32 cellular contexts compared by ENCODE assay signal in the genomic region with DNA sequence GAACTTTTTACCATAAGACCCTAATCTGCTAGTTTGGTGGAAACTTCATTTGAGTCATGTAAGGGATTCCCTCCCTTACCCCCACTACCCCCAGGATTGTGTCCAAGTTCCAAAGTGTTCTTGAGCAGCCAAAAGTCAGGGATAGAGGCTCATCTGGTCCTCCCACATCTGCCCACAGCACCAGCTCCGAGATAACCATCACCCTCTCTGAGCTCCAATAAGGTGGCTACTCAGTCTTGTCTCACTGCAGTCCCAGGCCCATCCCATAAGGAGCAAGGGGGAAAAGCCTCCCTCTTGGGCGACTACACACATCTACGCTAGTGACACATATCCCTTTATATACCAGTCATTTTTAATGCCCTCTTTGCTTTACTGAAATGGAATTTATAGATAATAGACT.
"Had no signal": no experiment of that assay in that cellular context is flagged by ENCODE, and none has a peak within 500 bp of the region (broad histone marks: within the 10 kb centered on the region; RNA-seq: fewer than 3 reads in every experiment).

No MANE protein-coding gene starts in this region.

- H3K9me3 ChIP-seq: ascending aorta, esophagus squamous epithelium, gastroesophageal sphincter, heart right ventricle had no signal

- H3K4me3 ChIP-seq: ascending aorta, coronary artery, dorsolateral prefrontal cortex, esophagus squamous epithelium, gastroesophageal sphincter, heart right ventricle had no signal

- H3K9me3 Mint-ChIP-seq: activated CD4-positive, alpha-beta memory T cell treated with anti-CD3 and anti-CD28 coated beads for 36 hours; activated CD4-positive, alpha-beta T cell treated with anti-CD3 and anti-CD28 coated beads, Interleukin-2, amount 10 ng/mL, durations not matched to agents 24 days and 14 days; activated naive CD4-positive, alpha-beta T cell treated with anti-CD3 and anti-CD28 coated beads, Interleukin-2, amount 10 ng/mL, durations not matched to agents 7 days and 5 days; activated naive CD4-positive, alpha-beta T cell treated with anti-CD3 and anti-CD28 coated beads, Interleukin-2, amount 50 U/mL, for 72 hours; activated naive CD8-positive, alpha-beta T cell treated with anti-CD3 and anti-CD28 coated beads, Interleukin-2, amount 10 ng/mL, durations not matched to agents 7 days and 5 days; activated T-cell treated with anti-CD3 and anti-CD28 coated beads, Interleukin-2, amount 50 U/mL, for 24 hours; activated T-cell treated with anti-CD3 and anti-CD28 coated beads, Interleukin-2, amount 50 U/mL, for 72 hours; central memory CD8-positive, alpha-beta T cell; dendritic cell treated with granulocyte-macrophage colony-stimulating factor and Interleukin-4, amounts not matched to agents 40 ng/mL and 50 ng/mL, for 4 days; T-helper 2 cell treated with Interferon-gamma antibody and Interleukin-4, amounts not matched to agents 5 μg/mL and 100 μg/mL, for 36 hours had no signal

- H3K36me3 ChIP-seq: ascending aorta, esophagus squamous epithelium, gastroesophageal sphincter, heart right ventricle had no signal

- ATAC-seq: activated CD4-positive, alpha-beta T cell treated with anti-CD3 and anti-CD28 coated beads for 36 hours; activated CD8-positive, alpha-beta memory T cell treated with anti-CD3 and anti-CD28 coated beads, Interleukin-2, amount 10 ng/mL, durations not matched to agents 7 days and 5 days; activated CD8-positive, alpha-beta T cell treated with anti-CD3 and anti-CD28 coated beads, Interleukin-2, amount 10 ng/mL, durations not matched to agents 7 days and 5 days; activated naive CD4-positive, alpha-beta T cell treated with anti-CD3 and anti-CD28 coated beads, Interleukin-2, amount 50 U/mL, for 72 hours; activated T-cell treated with anti-CD3 and anti-CD28 coated beads, Interleukin-2, amount 50 U/mL, for 72 hours; gastroesophageal sphincter; heart right ventricle; T-helper 17 cell had no signal

- H3K4me3 Mint-ChIP-seq: activated CD4-positive, alpha-beta memory T cell treated with anti-CD3 and anti-CD28 coated beads for 36 hours; activated CD4-positive, alpha-beta T cell treated with anti-CD3 and anti-CD28 coated beads for 36 hours; activated CD4-positive, alpha-beta T cell treated with anti-CD3 and anti-CD28 coated beads, Interleukin-2, amount 10 ng/mL, durations not matched to agents 24 days and 14 days; activated CD8-positive, alpha-beta memory T cell treated with anti-CD3 and anti-CD28 coated beads, Interleukin-2, amount 10 ng/mL, durations not matched to agents 7 days and 5 days; activated CD8-positive, alpha-beta T cell treated with anti-CD3 and anti-CD28 coated beads, Interleukin-2, amount 10 ng/mL, durations not matched to agents 7 days and 5 days; activated naive CD4-positive, alpha-beta T cell treated with anti-CD3 and anti-CD28 coated beads, Interleukin-2, amount 10 ng/mL, durations not matched to agents 7 days and 5 days; activated naive CD8-positive, alpha-beta T cell treated with anti-CD3 and anti-CD28 coated beads, Interleukin-2, amount 10 ng/mL, durations not matched to agents 7 days and 5 days; activated T-cell treated with anti-CD3 and anti-CD28 coated beads, Interleukin-2, amount 50 U/mL, for 24 hours; activated T-cell treated with anti-CD3 and anti-CD28 coated beads, Interleukin-2, amount 50 U/mL, for 72 hours; central memory CD8-positive, alpha-beta T cell; dendritic cell treated with granulocyte-macrophage colony-stimulating factor and Interleukin-4, amounts not matched to agents 40 ng/mL and 50 ng/mL, for 4 days; endodermal cell; T-helper 17 cell; T-helper 2 cell treated with Interferon-gamma antibody and Interleukin-4, amounts not matched to agents 5 μg/mL and 100 μg/mL, for 36 hours had no signal

- DNase-seq: activated CD4-positive, alpha-beta memory T cell treated with anti-CD3 and anti-CD28 coated beads for 36 hours; activated CD4-positive, alpha-beta T cell treated with anti-CD3 and anti-CD28 coated beads for 36 hours; activated CD4-positive, alpha-beta T cell treated with anti-CD3 and anti-CD28 coated beads, Interleukin-2, amount 10 ng/mL, durations not matched to agents 24 days and 14 days; activated CD4-positive, CD25-positive, alpha-beta regulatory T cell; activated CD4-positive, CD25-positive, alpha-beta regulatory T cell treated with anti-CD3 and anti-CD28 coated beads, Interleukin-2, amount 50 U/mL, for 72 hours; activated CD8-positive, alpha-beta memory T cell treated with anti-CD3 and anti-CD28 coated beads, Interleukin-2, amount 10 ng/mL, durations not matched to agents 7 days and 5 days; activated CD8-positive, alpha-beta memory T cell treated with anti-CD3 and anti-CD28 coated beads, Interleukin-2, amount 50 U/mL, for 48 hours; activated CD8-positive, alpha-beta T cell treated with anti-CD3 and anti-CD28 coated beads, Interleukin-2, amount 10 ng/mL, durations not matched to agents 7 days and 5 days; activated gamma-delta T cell; activated naive CD4-positive, alpha-beta T cell; activated naive CD4-positive, alpha-beta T cell treated with anti-CD3 and anti-CD28 coated beads, Interleukin-2, amount 10 ng/mL, durations not matched to agents 7 days and 5 days; activated naive CD8-positive, alpha-beta T cell treated with anti-CD3 and anti-CD28 coated beads, Interleukin-2, amount 10 ng/mL, durations not matched to agents 7 days and 5 days; activated T-cell treated with anti-CD3 and anti-CD28 coated beads for 4 hours; activated T-cell treated with anti-CD3 and anti-CD28 coated beads, Interleukin-2, amount 50 U/mL, for 24 hours; activated T-cell treated with anti-CD3 and anti-CD28 coated beads, Interleukin-2, amount 50 U/mL, for 72 hours; dorsolateral prefrontal cortex; effector memory CD4-positive, alpha-beta T cell; endodermal cell; esophagus squamous epithelium; foreskin melanocyte; heart right ventricle; SW 1271; T-helper 1 cell; T-helper 17 cell; T1000 had no signal

- H3K27ac Mint-ChIP-seq: activated CD4-positive, alpha-beta memory T cell treated with anti-CD3 and anti-CD28 coated beads for 36 hours; activated CD4-positive, alpha-beta T cell treated with anti-CD3 and anti-CD28 coated beads for 36 hours; activated CD4-positive, alpha-beta T cell treated with anti-CD3 and anti-CD28 coated beads, Interleukin-2, amount 10 ng/mL, durations not matched to agents 24 days and 14 days; activated CD8-positive, alpha-beta memory T cell treated with anti-CD3 and anti-CD28 coated beads, Interleukin-2, amount 10 ng/mL, durations not matched to agents 7 days and 5 days; activated CD8-positive, alpha-beta T cell treated with anti-CD3 and anti-CD28 coated beads, Interleukin-2, amount 10 ng/mL, durations not matched to agents 7 days and 5 days; activated naive CD4-positive, alpha-beta T cell treated with anti-CD3 and anti-CD28 coated beads, Interleukin-2, amount 10 ng/mL, durations not matched to agents 7 days and 5 days; activated naive CD4-positive, alpha-beta T cell treated with anti-CD3 and anti-CD28 coated beads, Interleukin-2, amount 50 U/mL, for 72 hours; activated naive CD8-positive, alpha-beta T cell treated with anti-CD3 and anti-CD28 coated beads, Interleukin-2, amount 10 ng/mL, durations not matched to agents 7 days and 5 days; activated T-cell treated with anti-CD3 and anti-CD28 coated beads, Interleukin-2, amount 50 U/mL, for 24 hours; activated T-cell treated with anti-CD3 and anti-CD28 coated beads, Interleukin-2, amount 50 U/mL, for 72 hours; dendritic cell treated with granulocyte-macrophage colony-stimulating factor and Interleukin-4, amounts not matched to agents 40 ng/mL and 50 ng/mL, for 4 days; endodermal cell; T-helper 17 cell; T-helper 2 cell treated with Interferon-gamma antibody and Interleukin-4, amounts not matched to agents 5 μg/mL and 100 μg/mL, for 36 hours had no signal

- H3K27ac ChIP-seq: ascending aorta, coronary artery, dorsolateral prefrontal cortex, esophagus squamous epithelium, gastroesophageal sphincter, heart right ventricle had no signal

- H3K36me3 Mint-ChIP-seq: activated CD4-positive, alpha-beta memory T cell treated with anti-CD3 and anti-CD28 coated beads for 36 hours; activated CD8-positive, alpha-beta memory T cell treated with anti-CD3 and anti-CD28 coated beads, Interleukin-2, amount 10 ng/mL, durations not matched to agents 7 days and 5 days; activated naive CD4-positive, alpha-beta T cell treated with anti-CD3 and anti-CD28 coated beads, Interleukin-2, amount 10 ng/mL, durations not matched to agents 7 days and 5 days; activated naive CD4-positive, alpha-beta T cell treated with anti-CD3 and anti-CD28 coated beads, Interleukin-2, amount 50 U/mL, for 72 hours; activated naive CD8-positive, alpha-beta T cell treated with anti-CD3 and anti-CD28 coated beads, Interleukin-2, amount 10 ng/mL, durations not matched to agents 7 days and 5 days had no signal

- H3K4me1 Mint-ChIP-seq: activated CD4-positive, alpha-beta T cell treated with anti-CD3 and anti-CD28 coated beads for 36 hours; activated naive CD4-positive, alpha-beta T cell treated with anti-CD3 and anti-CD28 coated beads, Interleukin-2, amount 10 ng/mL, durations not matched to agents 7 days and 5 days; T-helper 17 cell had no signal

- H3K27me3 ChIP-seq: ascending aorta, dorsolateral prefrontal cortex, esophagus squamous epithelium, gastroesophageal sphincter, heart right ventricle had no signal
